In the genomic region with DNA sequence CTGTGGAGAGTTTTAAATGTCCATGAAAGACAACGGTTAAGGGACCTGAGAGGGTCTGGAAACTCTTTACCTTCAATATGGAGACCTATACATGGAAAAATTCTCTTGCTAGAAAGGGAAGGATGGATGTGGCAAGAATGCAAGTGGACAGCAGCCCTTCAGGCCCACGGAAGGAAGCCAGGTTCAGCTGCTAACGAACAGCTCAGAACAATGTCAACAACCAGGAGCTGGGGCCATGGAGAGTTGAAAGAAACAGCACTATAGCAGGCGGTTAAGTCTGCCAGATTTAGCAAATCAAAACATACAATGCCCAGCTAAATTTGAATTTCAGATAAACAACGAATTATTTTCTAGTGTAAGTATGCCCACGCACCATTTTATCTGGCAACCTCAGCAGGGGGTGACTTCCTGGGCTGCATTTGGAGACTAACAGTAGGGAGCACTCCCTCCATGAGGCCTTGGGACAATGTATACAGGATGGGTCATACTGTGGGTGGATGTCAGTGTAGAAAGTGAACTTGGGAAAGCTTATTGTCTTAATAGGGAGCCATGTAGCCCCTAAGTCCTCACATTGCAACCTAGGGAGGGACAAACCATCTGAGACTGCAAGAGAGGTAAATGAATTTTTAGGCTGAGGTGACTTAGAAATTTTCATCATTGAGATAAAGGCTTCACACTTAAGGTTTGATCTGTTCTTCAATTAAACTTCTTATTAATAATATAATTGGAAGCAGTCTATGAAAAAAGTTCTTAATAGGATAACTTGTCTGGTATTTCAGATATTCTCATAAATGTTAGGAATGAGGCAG, we compare ENCODE assay signal across 2 cellular contexts.
A peak's percentile ranks its signal among the peaks of the same experiment; 100 is the strongest.
TF ChIP-seq lines count a peak whose summit lies in the region.

No MANE protein-coding gene starts in this region.

TF ChIP-seq in HepG2, 621 proteins besides CTCF, POLR2A, EP300 and RAD21:
- TF ChIP-seq ZFP82 (CRISPR knock-in tag; IDR thresholded peaks at IDR 0.05; ENCODE audit: borderline replicate concordance) (no peak), ZNF431 (CRISPR knock-in tag; IDR thresholded peaks at IDR 0.05; ENCODE audit: borderline replicate concordance, low read depth) (no peak), ZMYM4 (CRISPR knock-in tag; IDR thresholded peaks at IDR 0.05) (no peak), SMYD3 (CRISPR knock-in tag; IDR thresholded peaks at IDR 0.05) (no peak), ZNF263 (CRISPR knock-in tag; IDR thresholded peaks at IDR 0.05) (peak; percentile 89), HOXD1 (CRISPR knock-in tag; IDR thresholded peaks at IDR 0.05) (no peak)
- TF ChIP-seq, protein P1, sequence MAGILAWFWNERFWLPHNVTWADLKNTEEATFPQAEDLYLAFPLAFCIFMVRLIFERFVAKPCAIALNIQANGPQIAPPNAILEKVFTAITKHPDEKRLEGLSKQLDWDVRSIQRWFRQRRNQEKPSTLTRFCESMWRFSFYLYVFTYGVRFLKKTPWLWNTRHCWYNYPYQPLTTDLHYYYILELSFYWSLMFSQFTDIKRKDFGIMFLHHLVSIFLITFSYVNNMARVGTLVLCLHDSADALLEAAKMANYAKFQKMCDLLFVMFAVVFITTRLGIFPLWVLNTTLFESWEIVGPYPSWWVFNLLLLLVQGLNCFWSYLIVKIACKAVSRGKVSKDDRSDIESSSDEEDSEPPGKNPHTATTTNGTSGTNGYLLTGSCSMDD (CRISPR knock-in tag; IDR thresholded peaks at IDR 0.05), result no peak

TF ChIP-seq in WTC11, 78 proteins besides CTCF, POLR2A, EP300 and RAD21:
- TF ChIP-seq, protein P2, sequence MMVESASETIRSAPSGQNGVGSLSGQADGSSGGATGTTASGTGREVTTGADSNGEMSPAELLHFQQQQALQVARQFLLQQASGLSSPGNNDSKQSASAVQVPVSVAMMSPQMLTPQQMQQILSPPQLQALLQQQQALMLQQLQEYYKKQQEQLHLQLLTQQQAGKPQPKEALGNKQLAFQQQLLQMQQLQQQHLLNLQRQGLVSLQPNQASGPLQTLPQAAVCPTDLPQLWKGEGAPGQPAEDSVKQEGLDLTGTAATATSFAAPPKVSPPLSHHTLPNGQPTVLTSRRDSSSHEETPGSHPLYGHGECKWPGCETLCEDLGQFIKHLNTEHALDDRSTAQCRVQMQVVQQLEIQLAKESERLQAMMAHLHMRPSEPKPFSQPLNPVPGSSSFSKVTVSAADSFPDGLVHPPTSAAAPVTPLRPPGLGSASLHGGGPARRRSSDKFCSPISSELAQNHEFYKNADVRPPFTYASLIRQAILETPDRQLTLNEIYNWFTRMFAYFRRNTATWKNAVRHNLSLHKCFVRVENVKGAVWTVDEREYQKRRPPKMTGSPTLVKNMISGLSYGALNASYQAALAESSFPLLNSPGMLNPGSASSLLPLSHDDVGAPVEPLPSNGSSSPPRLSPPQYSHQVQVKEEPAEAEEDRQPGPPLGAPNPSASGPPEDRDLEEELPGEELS (CRISPR knock-in tag; IDR thresholded peaks at IDR 0.05), result no peak
- TF ChIP-seq, protein P3, sequence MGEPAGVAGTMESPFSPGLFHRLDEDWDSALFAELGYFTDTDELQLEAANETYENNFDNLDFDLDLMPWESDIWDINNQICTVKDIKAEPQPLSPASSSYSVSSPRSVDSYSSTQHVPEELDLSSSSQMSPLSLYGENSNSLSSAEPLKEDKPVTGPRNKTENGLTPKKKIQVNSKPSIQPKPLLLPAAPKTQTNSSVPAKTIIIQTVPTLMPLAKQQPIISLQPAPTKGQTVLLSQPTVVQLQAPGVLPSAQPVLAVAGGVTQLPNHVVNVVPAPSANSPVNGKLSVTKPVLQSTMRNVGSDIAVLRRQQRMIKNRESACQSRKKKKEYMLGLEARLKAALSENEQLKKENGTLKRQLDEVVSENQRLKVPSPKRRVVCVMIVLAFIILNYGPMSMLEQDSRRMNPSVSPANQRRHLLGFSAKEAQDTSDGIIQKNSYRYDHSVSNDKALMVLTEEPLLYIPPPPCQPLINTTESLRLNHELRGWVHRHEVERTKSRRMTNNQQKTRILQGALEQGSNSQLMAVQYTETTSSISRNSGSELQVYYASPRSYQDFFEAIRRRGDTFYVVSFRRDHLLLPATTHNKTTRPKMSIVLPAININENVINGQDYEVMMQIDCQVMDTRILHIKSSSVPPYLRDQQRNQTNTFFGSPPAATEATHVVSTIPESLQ (CRISPR knock-in tag; IDR thresholded peaks at IDR 0.05), result no peak
- TF ChIP-seq ZNF423 (CRISPR knock-in tag; IDR thresholded peaks at IDR 0.05) (peak; percentile 86), SMAD4 (CRISPR knock-in tag; IDR thresholded peaks at IDR 0.05) (no peak)
